ENCODE assay signal across 27 cellular contexts in the genomic region with DNA sequence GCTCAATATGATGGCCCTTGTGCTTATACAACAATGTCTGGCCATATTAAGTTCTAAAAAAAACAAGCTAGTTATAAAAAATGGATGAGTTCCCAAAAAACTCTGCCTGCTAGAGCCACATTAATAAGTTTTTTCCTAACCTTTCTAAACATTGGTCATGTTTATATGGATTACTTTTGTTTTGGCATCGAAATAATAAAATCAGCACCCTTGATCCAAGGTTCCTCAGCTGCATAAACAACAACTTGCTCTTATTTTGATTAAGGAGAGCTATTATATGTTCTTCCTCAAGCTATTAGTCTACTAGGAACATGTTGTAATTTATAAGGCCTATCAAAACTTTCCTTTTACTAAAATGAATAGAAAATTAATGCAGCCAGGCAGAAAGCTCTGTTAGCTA. TPM values are rescaled to one million over a fixed set of nuclear protein-coding genes. Genes with fewer than 3 reads are reported as not detected.
"Had no signal": no experiment of that assay in that cellular context is flagged by ENCODE, and none has a peak within 500 bp of the region (broad histone marks: within the 10 kb centered on the region; RNA-seq: fewer than 3 reads in every experiment).

No MANE protein-coding gene starts in this region.

- H3K4me1 ChIP-seq: left lung, parathyroid adenoma, sigmoid colon, spleen, upper lobe of right lung, uterus had no signal

- FAIRE-seq: colon, islet of Langerhans had no signal

- H3K9me3 ChIP-seq: esophagus muscularis mucosa, heart right ventricle, left lung, mucosa of descending colon, sigmoid colon, spleen, testis, tibial nerve, upper lobe of right lung, uterus had no signal

- DNase-seq: dorsolateral prefrontal cortex; effector CD4-positive, alpha-beta T cell; foreskin melanocyte; glutamatergic neuron; heart right ventricle; hippocampal formation; left cardiac atrium; left lung; mesenchymal stem cell; mucosa of descending colon; naive B cell; sigmoid colon; spleen; stimulated activated CD4-positive, alpha-beta T cell treated with anti-CD3 and anti-CD28 coated beads, Interleukin-4, amount 100 ng/mL, for 4 hours; stimulated activated naive CD8-positive, alpha-beta T cell treated with anti-CD3 and anti-CD28 coated beads, Interleukin-15, Interleukin-2, amounts not matched to agents 100 U/mL and 50 U/mL, for 24 hours; substantia nigra; testis; upper lobe of right lung; uterus had no signal

- H3K4me2 ChIP-seq: neural progenitor cell had no signal

- H2AFZ ChIP-seq: neural progenitor cell, parathyroid adenoma had no signal

- ATAC-seq: left cardiac atrium; left lung; mucosa of descending colon; natural killer cell treated with Interleukin-12 subunit alpha and Interleukin-12 subunit beta and Interleukin-15 and Interleukin-18, amount 100 ng/mL, for 72 hours; stimulated activated memory B cell treated with anti-CD40 and anti-IgM and Interleukin-4, amounts not matched to agents 10 μg/mL and 1 μg/mL and 100 μg/mL, for 72 hours; stimulated activated naive CD8-positive, alpha-beta T cell treated with anti-CD3 and anti-CD28 coated beads, Interleukin-15, Interleukin-2, amounts not matched to agents 100 U/mL and 50 U/mL, for 24 hours; upper lobe of right lung had no signal

- H3K27ac ChIP-seq: esophagus muscularis mucosa, heart right ventricle, left lung, neural progenitor cell, parathyroid adenoma, sigmoid colon, spleen, testis, tibial nerve, upper lobe of right lung, uterus had no signal

- H3K4me3 ChIP-seq: dorsolateral prefrontal cortex, esophagus muscularis mucosa, heart right ventricle, left lung, mucosa of descending colon, neural progenitor cell, sigmoid colon, spleen, testis, tibial nerve, upper lobe of right lung, uterus had no signal

- H3K27me3 ChIP-seq: dorsolateral prefrontal cortex, esophagus muscularis mucosa, heart right ventricle, left lung, neural progenitor cell, sigmoid colon, spleen, testis, tibial nerve, upper lobe of right lung, uterus had no signal

- H3K79me2 ChIP-seq: parathyroid adenoma had no signal

- H3K36me3 ChIP-seq: esophagus muscularis mucosa, heart right ventricle, left lung, neural progenitor cell, sigmoid colon, spleen, tibial nerve, upper lobe of right lung, uterus had no signal

- H3K9ac ChIP-seq: neural progenitor cell, parathyroid adenoma had no signal

RNA-seq across cellular contexts. Expression of a gene that starts 48.4 kb away (rescaled TPM):
- total RNA-seq: natural killer cell treated with Interleukin-12 subunit alpha and Interleukin-12 subunit beta and Interleukin-15 and Interleukin-18, amount 100 ng/mL, for 72 hours had no signal
